In genomic region chr3:42276419-42277132, GRCh38 we compare ENCODE assay signal across 14 cellular contexts. TPM values are rescaled to one million over a fixed set of nuclear protein-coding genes. Genes with fewer than 3 reads are reported as not detected.
DNase-seq lines count a peak whose midpoint lies in the region; ATAC-seq, FAIRE-seq and TF ChIP-seq lines count a peak whose summit lies in the region.
"Had no signal": no experiment of that assay in that cellular context is flagged by ENCODE, and none has a peak within 500 bp of the region (broad histone marks: within the 10 kb centered on the region; RNA-seq: fewer than 3 reads in every experiment).

No MANE protein-coding gene starts in this region.

- no peaks in the 10 kb centered on the region for H3K79me2 ChIP-seq in HepG2 (ENCODE audit: insufficient read depth, low read length)

- H3K9ac ChIP-seq in HepG2 (ENCODE audit: insufficient read depth, low read depth, low read length): no peak overlapping the region

- WGBS in HepG2 (ENCODE audit: low lambda C conversion rate): 4% methylated on average over 1 of the region's 1 CpG

- peaks cover 13 to 56% of the 10 kb centered on the region in 2 donors for H3K27me3 Mint-ChIP-seq in effector memory CD8-positive, alpha-beta T cell
- H3K27me3 Mint-ChIP-seq: activated CD4-positive, alpha-beta T cell treated with anti-CD3 and anti-CD28 coated beads, Interleukin-2, amount 10 ng/mL, durations not matched to agents 24 days and 14 days had no signal

- no peaks in the 10 kb centered on the region for H3K4me1 Mint-ChIP-seq in effector memory CD8-positive, alpha-beta T cell (ENCODE audit: low read depth in 2 of 2)
- H3K4me1 Mint-ChIP-seq: activated CD4-positive, alpha-beta T cell treated with anti-CD3 and anti-CD28 coated beads, Interleukin-2, amount 10 ng/mL, durations not matched to agents 24 days and 14 days had no signal

- TF ChIP-seq POLR2A in vagina (IDR thresholded peaks at IDR 0.05) (no peak), HepG2 (IDR thresholded peaks at IDR 0.05; ENCODE audit: insufficient read depth in 1 of 2, low read depth in 2 of 2, low read length in 2 of 2) (no peak)

- H3K4me3 Mint-ChIP-seq in effector memory CD8-positive, alpha-beta T cell: no peak overlapping the region
- H3K4me3 Mint-ChIP-seq: activated CD4-positive, alpha-beta T cell treated with anti-CD3 and anti-CD28 coated beads, Interleukin-2, amount 10 ng/mL, durations not matched to agents 24 days and 14 days had no signal

- DNase-seq in vagina (ENCODE audit: extremely low spot score in 2 of 2) (no peak), AG20443 (ENCODE audit: low spot score) (no peak), HepG2 (ENCODE audit: low spot score) (no peak)
- no peak for DNase-seq in effector memory CD8-positive, alpha-beta T cell
- DNase-seq: activated CD4-positive, alpha-beta T cell treated with anti-CD3 and anti-CD28 coated beads, Interleukin-2, amount 10 ng/mL, durations not matched to agents 24 days and 14 days; activated effector memory CD4-positive, alpha-beta T cell treated with Interleukin-2 at 50 U/mL for 16 hours; NCI-H1105 treated with DMSO at 0.1 percent for 48 hours; NCI-H748 treated with DMSO at 0.1 percent for 48 hours; SW 1271; testis had no signal

- peaks cover 3% of the 10 kb centered on the region for H3K36me3 Mint-ChIP-seq in effector memory CD8-positive, alpha-beta T cell (ENCODE audit: insufficient read depth)

- H3K4me3 ChIP-seq in vagina (no peak overlapping the region), HepG2 (replicated peaks in 1 of 3; ENCODE audit: insufficient read depth in 1 of 3, low read depth in 2 of 3, low read length in 3 of 3) (no peak overlapping the region)
- H3K4me3 ChIP-seq: testis had no signal

- H3K4me2 ChIP-seq in HepG2 (ENCODE audit: low read depth, low read length): no peak overlapping the region

- no peak for FAIRE-seq in HepG2 (lab: Jason Lieb, UNC)

- POLR2A ChIA-PET in HepG2 (lab: Yijun Ruan, JAX): no interaction called here

- H3K27ac Mint-ChIP-seq in effector memory CD8-positive, alpha-beta T cell: no peak overlapping the region
- H3K27ac Mint-ChIP-seq: activated CD4-positive, alpha-beta T cell treated with anti-CD3 and anti-CD28 coated beads, Interleukin-2, amount 10 ng/mL, durations not matched to agents 24 days and 14 days had no signal

- no peaks in the 10 kb centered on the region for H4K20me1 ChIP-seq in HepG2 (ENCODE audit: insufficient read depth, low read length)

- no TSS peak for BruUV-seq in HepG2 (replicated peaks; lab: Mats Ljungman, UMichigan)

- ATAC-seq in GM18499 (IDR thresholded peaks at IDR 0.05; ENCODE audit: insufficient read depth, unreplicated experiment) (peak; percentile 75), GM19468 (IDR thresholded peaks at IDR 0.05; ENCODE audit: extremely low read depth, unreplicated experiment) (peak; percentile 77), HG02870 (IDR thresholded peaks at IDR 0.05; ENCODE audit: unreplicated experiment) (peak; percentile 95), HG03521 (IDR thresholded peaks at IDR 0.05; ENCODE audit: unreplicated experiment) (peak; percentile 84), HepG2 (no peak)
- no peak for ATAC-seq in effector memory CD8-positive, alpha-beta T cell (replicated peaks)

- H3K36me3 ChIP-seq in vagina: no peaks in the 10 kb centered on the region
- H3K36me3 ChIP-seq in HepG2 (replicated peaks in 1 of 2; ENCODE audit: control insufficient read depth in 1 of 2, insufficient read depth in 2 of 2, low read length in 2 of 2): no peaks in the 10 kb centered on the region

- in situ Hi-C loops in HepG2 (cut with HindIII; ENCODE audit: extremely low pct_ligation_motif_present, low pct_unique_long_range_greater_than_20kb): no loop called here

- intact Hi-C loops in vagina (cut with DNase I) (no loop called here), HepG2 (cut with micrococcal nuclease; ENCODE audit: unreplicated experiment) (no loop called here)

- H2AFZ ChIP-seq in HepG2 (ENCODE audit: low read length): no peak overlapping the region

- no peak for TF ChIP-seq EP300 in HepG2 (IDR thresholded peaks at IDR 0.05; ENCODE audit: low read depth in 2 of 2, low read length in 2 of 2)
- no peak for TF ChIP-seq EP300 in HepG2 (CRISPR knock-in tag; IDR thresholded peaks at IDR 0.05; ENCODE audit: borderline replicate concordance)

- CTCF ChIA-PET in HepG2 (lab: Yijun Ruan, JAX; ENCODE audit: low intra/inter-chr PET ratio, low total read pairs): no interaction called here

- no peaks in the 10 kb centered on the region for H3K9me3 ChIP-seq in vagina
- H3K9me3 ChIP-seq in HepG2 (ENCODE audit: low read length): peaks cover 12% of the 10 kb centered on the region
- H3K9me3 ChIP-seq: testis had no signal

- H3K27me3 ChIP-seq in vagina: no peaks in the 10 kb centered on the region
- H3K27me3 ChIP-seq in HepG2 (ENCODE audit: control insufficient read depth in 1 of 2, insufficient read depth in 2 of 2, low read length in 2 of 2): no peaks in the 10 kb centered on the region; a peak in 1 of 5 replicates
- H3K27me3 ChIP-seq: testis had no signal

- H3K9me3 Mint-ChIP-seq in effector memory CD8-positive, alpha-beta T cell: peaks cover 9 to 18% of the 10 kb centered on the region in 2 donors

- no peaks in the 10 kb centered on the region for H3K4me1 ChIP-seq in vagina
- no peaks in the 10 kb centered on the region for H3K4me1 ChIP-seq in HepG2 (ENCODE audit: insufficient read depth, low read length)
- H3K4me1 ChIP-seq: testis had no signal

- TF ChIP-seq CTCF in vagina (IDR thresholded peaks at IDR 0.05): no peak
- no peak for TF ChIP-seq CTCF in HepG2 (CRISPR knock-in tag; IDR thresholded peaks at IDR 0.05)

- no peak for TF ChIP-seq RAD21 in HepG2 (CRISPR knock-in tag; IDR thresholded peaks at IDR 0.05)

- H3K27ac ChIP-seq in vagina (no peak overlapping the region), HepG2 (ENCODE audit: extremely low read length, insufficient read depth, low read length) (no peak overlapping the region)
- H3K27ac ChIP-seq: testis had no signal

TF ChIP-seq in HepG2, 621 proteins besides CTCF, POLR2A, EP300 and RAD21:
- TF ChIP-seq HNRNPUL1 (IDR thresholded peaks at IDR 0.05; ENCODE audit: low read depth, low read length) (no peak), MEIS2 (CRISPR knock-in tag; IDR thresholded peaks at IDR 0.05) (no peak)

RNA-seq across cellular contexts. Expression of gene CCK, which starts 10.6 kb away (rescaled TPM):
- total RNA-seq in vagina (not detected), HepG2 (2016; rRNA removed; fragmentation: Illumina TruSeq; extraction: Trizol) (not detected in 2 replicates)
- not detected in 2 replicates for total RNA-seq in HepG2 (2016; cell fraction: cytosol; rRNA removed; fragmentation: Illumina TruSeq; extraction: Trizol; ENCODE audit: low read depth)
- not detected in 2 replicates for total RNA-seq in HepG2 (2016; cell fraction: insoluble cytoplasmic fraction; rRNA removed; fragmentation: Illumina TruSeq; extraction: Trizol)
- not detected in 2 replicates for total RNA-seq in HepG2 (2016; cell fraction: membrane; rRNA removed; fragmentation: Illumina TruSeq; extraction: Trizol)
- not detected in 2 replicates for total RNA-seq in HepG2 (2016; cell fraction: nucleus; rRNA removed; fragmentation: Illumina TruSeq; extraction: Trizol)
- not detected in 2 replicates for polyA plus RNA-seq in HepG2 (2011; rRNA removed)
- polyA plus RNA-seq in HepG2 (2011; cell fraction: cytosol; rRNA removed): not detected in 2 replicates
- not detected in 2 replicates for polyA plus RNA-seq in HepG2 (2011; cell fraction: nucleus; rRNA removed)
- not detected in 2 replicates for polyA plus RNA-seq in HepG2 (2012)
- polyA plus RNA-seq in HepG2 (2016; cell fraction: cytosol; fragmentation: Illumina TruSeq; extraction: Trizol; ENCODE audit: low read depth): not detected in 2 replicates
- not detected in 2 replicates for polyA plus RNA-seq in HepG2 (2016; cell fraction: insoluble cytoplasmic fraction; fragmentation: Illumina TruSeq; extraction: Trizol; ENCODE audit: low read depth)
- polyA plus RNA-seq in HepG2 (2016; cell fraction: membrane; fragmentation: Illumina TruSeq; extraction: Trizol; ENCODE audit: low read depth): not detected in 2 replicates
- polyA plus RNA-seq in HepG2 (2016; cell fraction: nucleus; fragmentation: Illumina TruSeq; extraction: Trizol; ENCODE audit: insufficient read depth, low read depth): not detected in 2 replicates
- polyA minus RNA-seq in HepG2 (2011; rRNA and poly(A)+ RNA removed; ENCODE audit: low replicate concordance): not detected in 2 replicates
- polyA minus RNA-seq in HepG2 (2011; cell fraction: cytosol; rRNA and poly(A)+ RNA removed): not detected in 2 replicates
- polyA minus RNA-seq in HepG2 (2011; cell fraction: nucleus; rRNA and poly(A)+ RNA removed): not detected in 2 replicates
- total RNA-seq: activated CD4-positive, alpha-beta T cell treated with anti-CD3 and anti-CD28 coated beads, Interleukin-2, amount 10 ng/mL, durations not matched to agents 24 days and 14 days had no signal

Comparison
In these comparisons a context has a peak if more than half of its experiments do, and no peak if none do; other contexts are left out.
1. ATAC-seq: peak in GM18499 (single experiment), GM19468 (single experiment), HG02870 (single experiment) and HG03521 (single experiment); none in HepG2 (single experiment) and effector memory CD8-positive, alpha-beta T cell (single experiment).